1 cellular context compared by ENCODE assay signal in the genomic region with DNA sequence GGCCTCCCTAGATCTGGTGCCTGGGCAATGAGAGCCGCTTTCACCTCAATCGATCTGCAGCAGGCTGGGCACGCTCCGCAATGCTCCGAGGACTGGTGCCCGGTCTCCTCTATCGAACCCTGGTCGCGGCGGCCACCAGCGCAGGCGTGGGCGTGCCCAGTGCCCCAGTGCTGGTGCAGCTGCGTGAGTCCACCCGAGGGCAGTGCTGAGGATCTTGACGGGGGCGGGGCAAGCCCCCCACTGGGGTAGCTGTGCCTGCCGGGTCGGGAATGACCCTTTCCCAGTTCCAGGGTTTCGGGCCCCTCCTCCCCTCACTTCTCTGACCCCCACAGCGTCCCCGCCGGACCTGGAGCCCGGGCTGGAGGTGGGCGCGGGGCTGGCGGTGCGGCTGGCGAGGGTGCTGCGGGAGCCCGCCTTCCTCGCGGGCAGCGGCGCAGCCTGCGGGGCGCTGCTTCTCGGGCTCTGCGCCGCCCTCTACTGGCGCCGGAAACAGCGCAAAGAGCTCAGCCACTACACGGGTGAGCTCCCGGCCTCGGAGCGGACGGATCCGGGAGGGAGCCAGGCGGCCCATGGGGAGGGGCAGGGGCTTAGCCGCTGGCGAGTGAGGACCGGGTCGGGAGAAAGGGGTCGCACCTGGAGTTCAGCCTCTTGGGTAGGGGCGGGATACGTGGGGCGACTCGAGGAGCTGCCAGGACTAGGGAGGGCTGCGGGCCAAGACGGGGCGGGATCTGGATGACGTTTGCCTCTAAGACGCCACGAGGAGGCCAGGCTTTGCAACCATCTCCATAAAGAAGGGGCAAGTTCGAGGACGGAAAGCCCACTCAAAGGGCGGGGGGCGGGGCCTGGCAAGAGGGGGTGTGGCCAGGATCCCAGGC.
A peak's percentile ranks its signal among the peaks of the same experiment; 100 is the strongest.
TF ChIP-seq lines count a peak whose summit lies in the region.

No MANE protein-coding gene starts in this region.

TF ChIP-seq in HepG2, 621 proteins besides CTCF, POLR2A, EP300 and RAD21 (continued from another document and continues in another):
- TF ChIP-seq, protein P1, sequence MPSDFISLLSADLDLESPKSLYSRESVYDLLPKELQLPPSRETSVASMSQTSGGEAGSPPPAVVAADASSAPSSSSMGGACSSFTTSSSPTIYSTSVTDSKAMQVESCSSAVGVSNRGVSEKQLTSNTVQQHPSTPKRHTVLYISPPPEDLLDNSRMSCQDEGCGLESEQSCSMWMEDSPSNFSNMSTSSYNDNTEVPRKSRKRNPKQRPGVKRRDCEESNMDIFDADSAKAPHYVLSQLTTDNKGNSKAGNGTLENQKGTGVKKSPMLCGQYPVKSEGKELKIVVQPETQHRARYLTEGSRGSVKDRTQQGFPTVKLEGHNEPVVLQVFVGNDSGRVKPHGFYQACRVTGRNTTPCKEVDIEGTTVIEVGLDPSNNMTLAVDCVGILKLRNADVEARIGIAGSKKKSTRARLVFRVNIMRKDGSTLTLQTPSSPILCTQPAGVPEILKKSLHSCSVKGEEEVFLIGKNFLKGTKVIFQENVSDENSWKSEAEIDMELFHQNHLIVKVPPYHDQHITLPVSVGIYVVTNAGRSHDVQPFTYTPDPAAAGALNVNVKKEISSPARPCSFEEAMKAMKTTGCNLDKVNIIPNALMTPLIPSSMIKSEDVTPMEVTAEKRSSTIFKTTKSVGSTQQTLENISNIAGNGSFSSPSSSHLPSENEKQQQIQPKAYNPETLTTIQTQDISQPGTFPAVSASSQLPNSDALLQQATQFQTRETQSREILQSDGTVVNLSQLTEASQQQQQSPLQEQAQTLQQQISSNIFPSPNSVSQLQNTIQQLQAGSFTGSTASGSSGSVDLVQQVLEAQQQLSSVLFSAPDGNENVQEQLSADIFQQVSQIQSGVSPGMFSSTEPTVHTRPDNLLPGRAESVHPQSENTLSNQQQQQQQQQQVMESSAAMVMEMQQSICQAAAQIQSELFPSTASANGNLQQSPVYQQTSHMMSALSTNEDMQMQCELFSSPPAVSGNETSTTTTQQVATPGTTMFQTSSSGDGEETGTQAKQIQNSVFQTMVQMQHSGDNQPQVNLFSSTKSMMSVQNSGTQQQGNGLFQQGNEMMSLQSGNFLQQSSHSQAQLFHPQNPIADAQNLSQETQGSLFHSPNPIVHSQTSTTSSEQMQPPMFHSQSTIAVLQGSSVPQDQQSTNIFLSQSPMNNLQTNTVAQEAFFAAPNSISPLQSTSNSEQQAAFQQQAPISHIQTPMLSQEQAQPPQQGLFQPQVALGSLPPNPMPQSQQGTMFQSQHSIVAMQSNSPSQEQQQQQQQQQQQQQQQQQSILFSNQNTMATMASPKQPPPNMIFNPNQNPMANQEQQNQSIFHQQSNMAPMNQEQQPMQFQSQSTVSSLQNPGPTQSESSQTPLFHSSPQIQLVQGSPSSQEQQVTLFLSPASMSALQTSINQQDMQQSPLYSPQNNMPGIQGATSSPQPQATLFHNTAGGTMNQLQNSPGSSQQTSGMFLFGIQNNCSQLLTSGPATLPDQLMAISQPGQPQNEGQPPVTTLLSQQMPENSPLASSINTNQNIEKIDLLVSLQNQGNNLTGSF (CRISPR knock-in tag; IDR thresholded peaks at IDR 0.05): no peak
- TF ChIP-seq NFYC (CRISPR knock-in tag; IDR thresholded peaks at IDR 0.05): no peak
- no peak for TF ChIP-seq ZNF335 (CRISPR knock-in tag; IDR thresholded peaks at IDR 0.05)
- TF ChIP-seq, protein P2, sequence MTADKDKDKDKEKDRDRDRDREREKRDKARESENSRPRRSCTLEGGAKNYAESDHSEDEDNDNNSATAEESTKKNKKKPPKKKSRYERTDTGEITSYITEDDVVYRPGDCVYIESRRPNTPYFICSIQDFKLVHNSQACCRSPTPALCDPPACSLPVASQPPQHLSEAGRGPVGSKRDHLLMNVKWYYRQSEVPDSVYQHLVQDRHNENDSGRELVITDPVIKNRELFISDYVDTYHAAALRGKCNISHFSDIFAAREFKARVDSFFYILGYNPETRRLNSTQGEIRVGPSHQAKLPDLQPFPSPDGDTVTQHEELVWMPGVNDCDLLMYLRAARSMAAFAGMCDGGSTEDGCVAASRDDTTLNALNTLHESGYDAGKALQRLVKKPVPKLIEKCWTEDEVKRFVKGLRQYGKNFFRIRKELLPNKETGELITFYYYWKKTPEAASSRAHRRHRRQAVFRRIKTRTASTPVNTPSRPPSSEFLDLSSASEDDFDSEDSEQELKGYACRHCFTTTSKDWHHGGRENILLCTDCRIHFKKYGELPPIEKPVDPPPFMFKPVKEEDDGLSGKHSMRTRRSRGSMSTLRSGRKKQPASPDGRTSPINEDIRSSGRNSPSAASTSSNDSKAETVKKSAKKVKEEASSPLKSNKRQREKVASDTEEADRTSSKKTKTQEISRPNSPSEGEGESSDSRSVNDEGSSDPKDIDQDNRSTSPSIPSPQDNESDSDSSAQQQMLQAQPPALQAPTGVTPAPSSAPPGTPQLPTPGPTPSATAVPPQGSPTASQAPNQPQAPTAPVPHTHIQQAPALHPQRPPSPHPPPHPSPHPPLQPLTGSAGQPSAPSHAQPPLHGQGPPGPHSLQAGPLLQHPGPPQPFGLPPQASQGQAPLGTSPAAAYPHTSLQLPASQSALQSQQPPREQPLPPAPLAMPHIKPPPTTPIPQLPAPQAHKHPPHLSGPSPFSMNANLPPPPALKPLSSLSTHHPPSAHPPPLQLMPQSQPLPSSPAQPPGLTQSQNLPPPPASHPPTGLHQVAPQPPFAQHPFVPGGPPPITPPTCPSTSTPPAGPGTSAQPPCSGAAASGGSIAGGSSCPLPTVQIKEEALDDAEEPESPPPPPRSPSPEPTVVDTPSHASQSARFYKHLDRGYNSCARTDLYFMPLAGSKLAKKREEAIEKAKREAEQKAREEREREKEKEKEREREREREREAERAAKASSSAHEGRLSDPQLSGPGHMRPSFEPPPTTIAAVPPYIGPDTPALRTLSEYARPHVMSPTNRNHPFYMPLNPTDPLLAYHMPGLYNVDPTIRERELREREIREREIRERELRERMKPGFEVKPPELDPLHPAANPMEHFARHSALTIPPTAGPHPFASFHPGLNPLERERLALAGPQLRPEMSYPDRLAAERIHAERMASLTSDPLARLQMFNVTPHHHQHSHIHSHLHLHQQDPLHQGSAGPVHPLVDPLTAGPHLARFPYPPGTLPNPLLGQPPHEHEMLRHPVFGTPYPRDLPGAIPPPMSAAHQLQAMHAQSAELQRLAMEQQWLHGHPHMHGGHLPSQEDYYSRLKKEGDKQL (CRISPR knock-in tag; IDR thresholded peaks at IDR 0.05; ENCODE audit: low read depth): no peak
- TF ChIP-seq, protein P3, sequence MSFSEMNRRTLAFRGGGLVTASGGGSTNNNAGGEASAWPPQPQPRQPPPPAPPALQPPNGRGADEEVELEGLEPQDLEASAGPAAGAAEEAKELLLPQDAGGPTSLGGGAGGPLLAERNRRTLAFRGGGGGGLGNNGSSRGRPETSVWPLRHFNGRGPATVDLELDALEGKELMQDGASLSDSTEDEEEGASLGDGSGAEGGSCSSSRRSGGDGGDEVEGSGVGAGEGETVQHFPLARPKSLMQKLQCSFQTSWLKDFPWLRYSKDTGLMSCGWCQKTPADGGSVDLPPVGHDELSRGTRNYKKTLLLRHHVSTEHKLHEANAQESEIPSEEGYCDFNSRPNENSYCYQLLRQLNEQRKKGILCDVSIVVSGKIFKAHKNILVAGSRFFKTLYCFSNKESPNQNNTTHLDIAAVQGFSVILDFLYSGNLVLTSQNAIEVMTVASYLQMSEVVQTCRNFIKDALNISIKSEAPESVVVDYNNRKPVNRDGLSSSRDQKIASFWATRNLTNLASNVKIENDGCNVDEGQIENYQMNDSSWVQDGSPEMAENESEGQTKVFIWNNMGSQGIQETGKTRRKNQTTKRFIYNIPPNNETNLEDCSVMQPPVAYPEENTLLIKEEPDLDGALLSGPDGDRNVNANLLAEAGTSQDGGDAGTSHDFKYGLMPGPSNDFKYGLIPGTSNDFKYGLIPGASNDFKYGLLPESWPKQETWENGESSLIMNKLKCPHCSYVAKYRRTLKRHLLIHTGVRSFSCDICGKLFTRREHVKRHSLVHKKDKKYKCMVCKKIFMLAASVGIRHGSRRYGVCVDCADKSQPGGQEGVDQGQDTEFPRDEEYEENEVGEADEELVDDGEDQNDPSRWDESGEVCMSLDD (CRISPR knock-in tag; IDR thresholded peaks at IDR 0.05; ENCODE audit: borderline replicate concordance): no peak; the same call in 1 of the 2 replicates
- TF ChIP-seq, protein P4, sequence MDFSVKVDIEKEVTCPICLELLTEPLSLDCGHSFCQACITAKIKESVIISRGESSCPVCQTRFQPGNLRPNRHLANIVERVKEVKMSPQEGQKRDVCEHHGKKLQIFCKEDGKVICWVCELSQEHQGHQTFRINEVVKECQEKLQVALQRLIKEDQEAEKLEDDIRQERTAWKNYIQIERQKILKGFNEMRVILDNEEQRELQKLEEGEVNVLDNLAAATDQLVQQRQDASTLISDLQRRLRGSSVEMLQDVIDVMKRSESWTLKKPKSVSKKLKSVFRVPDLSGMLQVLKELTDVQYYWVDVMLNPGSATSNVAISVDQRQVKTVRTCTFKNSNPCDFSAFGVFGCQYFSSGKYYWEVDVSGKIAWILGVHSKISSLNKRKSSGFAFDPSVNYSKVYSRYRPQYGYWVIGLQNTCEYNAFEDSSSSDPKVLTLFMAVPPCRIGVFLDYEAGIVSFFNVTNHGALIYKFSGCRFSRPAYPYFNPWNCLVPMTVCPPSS (IDR thresholded peaks at IDR 0.05): no peak
- TF ChIP-seq YEATS4 (CRISPR knock-in tag; IDR thresholded peaks at IDR 0.05; ENCODE audit: borderline replicate concordance): peak; percentile 68
- TF ChIP-seq SPEN (CRISPR knock-in tag; IDR thresholded peaks at IDR 0.05; ENCODE audit: low read depth): peak; percentile 63; the same call in 1 of the 2 replicates
- no peak for TF ChIP-seq ZNF282 (IDR thresholded peaks at IDR 0.05; ENCODE audit: partially characterized antibody)
- TF ChIP-seq MAFK (conservative IDR thresholded peaks at IDR 0.05 in 1 of 2, IDR thresholded peaks at IDR 0.05 in 1 of 2; ENCODE audit: low read length in 2 of 2): no peak
- peak; percentile 66; the same call in 1 of the 2 replicates for TF ChIP-seq CCDC6 (CRISPR knock-in tag; IDR thresholded peaks at IDR 0.05)
- no peak for TF ChIP-seq KDM1A (CRISPR knock-in tag; IDR thresholded peaks at IDR 0.05)
- no peak for TF ChIP-seq ZNF614 (CRISPR knock-in tag; IDR thresholded peaks at IDR 0.05; ENCODE audit: borderline replicate concordance)
- TF ChIP-seq HNRNPLL (IDR thresholded peaks at IDR 0.05; ENCODE audit: low read depth, low read length, poor library complexity, severe bottlenecking): peak; percentile 99
- TF ChIP-seq ZNF24 (IDR thresholded peaks at IDR 0.05): no peak
- TF ChIP-seq, protein P5, sequence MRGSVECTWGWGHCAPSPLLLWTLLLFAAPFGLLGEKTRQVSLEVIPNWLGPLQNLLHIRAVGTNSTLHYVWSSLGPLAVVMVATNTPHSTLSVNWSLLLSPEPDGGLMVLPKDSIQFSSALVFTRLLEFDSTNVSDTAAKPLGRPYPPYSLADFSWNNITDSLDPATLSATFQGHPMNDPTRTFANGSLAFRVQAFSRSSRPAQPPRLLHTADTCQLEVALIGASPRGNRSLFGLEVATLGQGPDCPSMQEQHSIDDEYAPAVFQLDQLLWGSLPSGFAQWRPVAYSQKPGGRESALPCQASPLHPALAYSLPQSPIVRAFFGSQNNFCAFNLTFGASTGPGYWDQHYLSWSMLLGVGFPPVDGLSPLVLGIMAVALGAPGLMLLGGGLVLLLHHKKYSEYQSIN (CRISPR knock-in tag; IDR thresholded peaks at IDR 0.05; ENCODE audit: borderline replicate concordance): no peak
- TF ChIP-seq SIX1 (CRISPR knock-in tag; IDR thresholded peaks at IDR 0.05; ENCODE audit: borderline replicate concordance): no peak
- TF ChIP-seq FLYWCH1 (CRISPR knock-in tag; IDR thresholded peaks at IDR 0.05): no peak
- TF ChIP-seq SAFB2 (CRISPR knock-in tag; IDR thresholded peaks at IDR 0.05; ENCODE audit: borderline replicate concordance, low read depth): no peak
- no peak for TF ChIP-seq KMT2A (CRISPR knock-in tag; IDR thresholded peaks at IDR 0.05)
- TF ChIP-seq KLF9 (CRISPR knock-in tag; IDR thresholded peaks at IDR 0.05; ENCODE audit: low read depth): no peak
- TF ChIP-seq, protein P6, sequence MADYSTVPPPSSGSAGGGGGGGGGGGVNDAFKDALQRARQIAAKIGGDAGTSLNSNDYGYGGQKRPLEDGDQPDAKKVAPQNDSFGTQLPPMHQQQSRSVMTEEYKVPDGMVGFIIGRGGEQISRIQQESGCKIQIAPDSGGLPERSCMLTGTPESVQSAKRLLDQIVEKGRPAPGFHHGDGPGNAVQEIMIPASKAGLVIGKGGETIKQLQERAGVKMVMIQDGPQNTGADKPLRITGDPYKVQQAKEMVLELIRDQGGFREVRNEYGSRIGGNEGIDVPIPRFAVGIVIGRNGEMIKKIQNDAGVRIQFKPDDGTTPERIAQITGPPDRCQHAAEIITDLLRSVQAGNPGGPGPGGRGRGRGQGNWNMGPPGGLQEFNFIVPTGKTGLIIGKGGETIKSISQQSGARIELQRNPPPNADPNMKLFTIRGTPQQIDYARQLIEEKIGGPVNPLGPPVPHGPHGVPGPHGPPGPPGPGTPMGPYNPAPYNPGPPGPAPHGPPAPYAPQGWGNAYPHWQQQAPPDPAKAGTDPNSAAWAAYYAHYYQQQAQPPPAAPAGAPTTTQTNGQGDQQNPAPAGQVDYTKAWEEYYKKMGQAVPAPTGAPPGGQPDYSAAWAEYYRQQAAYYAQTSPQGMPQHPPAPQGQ (CRISPR knock-in tag; IDR thresholded peaks at IDR 0.05; ENCODE audit: borderline replicate concordance): no peak
- TF ChIP-seq ZFP41 (CRISPR knock-in tag; IDR thresholded peaks at IDR 0.05; ENCODE audit: borderline replicate concordance): no peak
- TF ChIP-seq ZNF766 (CRISPR knock-in tag; IDR thresholded peaks at IDR 0.05; ENCODE audit: borderline replicate concordance): no peak; the same call in 1 of the 2 replicates
- TF ChIP-seq ZNF317 (CRISPR knock-in tag; IDR thresholded peaks at IDR 0.05): 0 out of 2 replicates have a peak, but pooled peaks have one; percentile 60
- TF ChIP-seq, protein P7, sequence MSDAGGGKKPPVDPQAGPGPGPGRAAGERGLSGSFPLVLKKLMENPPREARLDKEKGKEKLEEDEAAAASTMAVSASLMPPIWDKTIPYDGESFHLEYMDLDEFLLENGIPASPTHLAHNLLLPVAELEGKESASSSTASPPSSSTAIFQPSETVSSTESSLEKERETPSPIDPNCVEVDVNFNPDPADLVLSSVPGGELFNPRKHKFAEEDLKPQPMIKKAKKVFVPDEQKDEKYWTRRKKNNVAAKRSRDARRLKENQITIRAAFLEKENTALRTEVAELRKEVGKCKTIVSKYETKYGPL (CRISPR knock-in tag; IDR thresholded peaks at IDR 0.05): no peak
- TF ChIP-seq PAX8 (CRISPR knock-in tag; IDR thresholded peaks at IDR 0.05; ENCODE audit: borderline replicate concordance): no peak
- TF ChIP-seq, protein P8, sequence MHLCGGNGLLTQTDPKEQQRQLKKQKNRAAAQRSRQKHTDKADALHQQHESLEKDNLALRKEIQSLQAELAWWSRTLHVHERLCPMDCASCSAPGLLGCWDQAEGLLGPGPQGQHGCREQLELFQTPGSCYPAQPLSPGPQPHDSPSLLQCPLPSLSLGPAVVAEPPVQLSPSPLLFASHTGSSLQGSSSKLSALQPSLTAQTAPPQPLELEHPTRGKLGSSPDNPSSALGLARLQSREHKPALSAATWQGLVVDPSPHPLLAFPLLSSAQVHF (CRISPR knock-in tag; IDR thresholded peaks at IDR 0.05): no peak
- no peak for TF ChIP-seq ZNF143 (CRISPR knock-in tag; IDR thresholded peaks at IDR 0.05)
- TF ChIP-seq ZNF138 (CRISPR knock-in tag; IDR thresholded peaks at IDR 0.05; ENCODE audit: low read depth): no peak
- TF ChIP-seq PTBP1 (IDR thresholded peaks at IDR 0.05; ENCODE audit: low read depth, low read length, poor library complexity, severe bottlenecking): peak; percentile 81
- TF ChIP-seq ZNF350 (CRISPR knock-in tag; IDR thresholded peaks at IDR 0.05; ENCODE audit: borderline replicate concordance, low read depth): peak; percentile 34; the same call in 1 of the 2 replicates
- TF ChIP-seq XRCC5 (optimal IDR thresholded peaks at IDR 0.05; ENCODE audit: low read length): peak; percentile 95
- TF ChIP-seq ZMAT3 (CRISPR knock-in tag; conservative IDR thresholded peaks at IDR 0.05): no peak; the same call in 1 of the 2 replicates
- no peak for TF ChIP-seq ARNT (IDR thresholded peaks at IDR 0.05)
- no peak for TF ChIP-seq ZNF670 (CRISPR knock-in tag; IDR thresholded peaks at IDR 0.05; ENCODE audit: borderline replicate concordance)
- no peak for TF ChIP-seq SOX6 (IDR thresholded peaks at IDR 0.05)
- no peak for TF ChIP-seq SOX6 (CRISPR knock-in tag; IDR thresholded peaks at IDR 0.05)
